In genomic region chr1:230632273-230632873, GRCh38 we compare ENCODE assay signal across 7 cellular contexts. TPM values are rescaled to one million over a fixed set of nuclear protein-coding genes. Genes with fewer than 3 reads are reported as not detected.
DNase-seq lines count a peak whose midpoint lies in the region; ATAC-seq, FAIRE-seq and TF ChIP-seq lines count a peak whose summit lies in the region.

No MANE protein-coding gene starts in this region.

- H3K23ac ChIP-seq in H1 (ENCODE audit: insufficient read length), result no peak overlapping the region

- H2AK5ac ChIP-seq in H1 (ENCODE audit: low read depth, low read length), result no peak overlapping the region

- H3K4me2 ChIP-seq in OCI-LY3 (ENCODE audit: low read length) (no peak overlapping the region), H1 (ENCODE audit: insufficient read depth in 1 of 2, low read depth in 2 of 2, low read length in 2 of 2) (no peak overlapping the region)

- WGBS in H1 (ENCODE audit: extremely low coverage in 1 of 2, insufficient coverage in 1 of 2, insufficient read length in 1 of 2, insufficient replicate concordance in 2 of 2, low coverage in 1 of 2, low lambda C conversion rate in 2 of 2, missing lambda C conversion rate in 1 of 2), 2 experiments, result 71% methylated on average over 4 of the region's 4 CpGs; no CpG with 5 or more reads in 1 of the 2 experiments

- H4K91ac ChIP-seq in H1 (replicated peaks; ENCODE audit: insufficient read length, low read length), result no peak overlapping the region

- DNase-seq in EL (peak; percentile 49), H1 (ENCODE audit: low read depth in 1 of 2, low spot score in 2 of 2) (peak in 1 of 2 experiments; percentile 17), midbrain (lab: John Stamatoyannopoulos, UW) (peak; percentile 21)
- DNase-seq in central memory CD4-positive, alpha-beta T cell, result no peak

- peak overlapping the region; percentile 96; the same call in 1 of the 2 replicates for H2BK15ac ChIP-seq in H1 (ENCODE audit: low read length)

- POLR2A ChIA-PET in H1 (lab: Charles Lee; ENCODE audit: partially characterized antibody), result interaction anchor here (1.7 kb wide), 1 partner anchor 10 kb away, joined by 4 read pairs; the partner anchor contains the start of gene COG2

- no peaks in the 10 kb centered on the region for H3K9me3 ChIP-seq in OCI-LY3 (ENCODE audit: insufficient read depth, low read length)
- H3K9me3 ChIP-seq in H1 (ENCODE audit: insufficient read depth in 2 of 2, low read depth in 1 of 2, low read length in 1 of 2), result no peaks in the 10 kb centered on the region

- H3K14ac ChIP-seq in H1 (ENCODE audit: insufficient read length), result no peak overlapping the region

- H3K27ac ChIP-seq in OCI-LY3 (ENCODE audit: low read length) (no peak overlapping the region), H1 (ENCODE audit: low read depth, low read length) (no peak overlapping the region)

- H3K79me1 ChIP-seq in H1 (ENCODE audit: low read depth, low read length), result no peaks in the 10 kb centered on the region

- H3K79me2 ChIP-seq in OCI-LY3 (ENCODE audit: low read length) (no peaks in the 10 kb centered on the region), H1 (ENCODE audit: control insufficient read depth in 1 of 2, insufficient read depth in 2 of 2, low read length in 2 of 2) (no peaks in the 10 kb centered on the region)

- peak; percentile 61 for ATAC-seq in HG02759 (IDR thresholded peaks at IDR 0.05; ENCODE audit: unreplicated experiment)
- ATAC-seq in HG02852 (IDR thresholded peaks at IDR 0.05; ENCODE audit: unreplicated experiment), result no peak

- no peak overlapping the region for H3K4me3 ChIP-seq in OCI-LY3 (ENCODE audit: low read length)
- H3K4me3 ChIP-seq in H1 (ENCODE audit: extremely low read depth in 1 of 4, insufficient read depth in 2 of 4, low read depth in 3 of 4, low read length in 4 of 4), result no peak overlapping the region

- CTCF ChIA-PET in H1 (lab: Charles Lee; ENCODE audit: partially characterized antibody), result interaction anchor here (1.0 to 1.4 kb wide), 2 partner anchors 9 to 19 kb away, joined by 3 to 4 read pairs; no protein-coding TSS in a partner anchor

- H2BK20ac ChIP-seq in H1 (ENCODE audit: low read length), result peak overlapping the region; percentile 37; the same call in 1 of the 2 replicates

- peak overlapping the region; percentile 41; the same call in 1 of the 2 replicates for H2BK12ac ChIP-seq in H1 (ENCODE audit: low read depth, low read length)

- no peak for TF ChIP-seq POLR2A in H1 (IDR thresholded peaks at IDR 0.05; ENCODE audit: control extremely low read depth in 1 of 2, low read depth in 2 of 2, low read length in 2 of 2)

- H3K27me3 ChIP-seq in OCI-LY3 (ENCODE audit: low read depth, low read length) (peaks cover 22% of the 10 kb centered on the region), H1 (replicated peaks in 1 of 4; ENCODE audit: control insufficient read depth in 3 of 4, extremely low read depth in 1 of 4, insufficient read depth in 3 of 4, low read length in 3 of 4) (no peaks in the 10 kb centered on the region; a peak in 1 of 7 replicates)

- H3K4ac ChIP-seq in H1 (replicated peaks; ENCODE audit: insufficient read length, low read depth, low read length), result no peak overlapping the region

- H3K56ac ChIP-seq in H1 (replicated peaks; ENCODE audit: insufficient read length, low read depth, low read length), result no peak overlapping the region

- TF ChIP-seq EP300 in H1 (IDR thresholded peaks at IDR 0.05; ENCODE audit: borderline replicate concordance in 1 of 2, low read depth in 2 of 2, low read length in 2 of 2), result no peak

- peak; percentile 80 to 85 for TF ChIP-seq RAD21 in H1 (IDR thresholded peaks at IDR 0.05 in 1 of 2, conservative IDR thresholded peaks at IDR 0.05 in 1 of 2; ENCODE audit: low read depth in 2 of 2, low read length in 2 of 2)

- no peak overlapping the region for H4K8ac ChIP-seq in H1 (ENCODE audit: extremely low read depth, insufficient read depth, low read length)

- H4K5ac ChIP-seq in H1 (ENCODE audit: insufficient read length, low read depth, low read length), result no peak overlapping the region

- H3K4me1 ChIP-seq in OCI-LY3 (ENCODE audit: low read length) (peaks cover 15% of the 10 kb centered on the region), H1 (replicated peaks in 1 of 4; ENCODE audit: control insufficient read depth in 3 of 4, insufficient read depth in 4 of 4, low read length in 3 of 4) (0 out of 7 replicates have a peak, but pooled peaks cover 0 to 2% (median 0%) of the 10 kb centered on the region in 4 experiments)

- no peak overlapping the region for H2BK120ac ChIP-seq in H1 (replicated peaks; ENCODE audit: low read depth, low read length)

- H2AFZ ChIP-seq in OCI-LY3 (ENCODE audit: low read depth, low read length) (no peak overlapping the region), H1 (ENCODE audit: low read length) (peak overlapping the region; percentile 71)

- H3K23me2 ChIP-seq in H1 (ENCODE audit: low read depth, low read length), result peaks cover 3% of the 10 kb centered on the region; the same call in 1 of the 2 replicates

- H3K9ac ChIP-seq in OCI-LY3 (ENCODE audit: low read length) (no peak overlapping the region), H1 (replicated peaks in 1 of 4; ENCODE audit: extremely low read depth in 1 of 4, low read depth in 3 of 4, low read length in 3 of 4) (no peak overlapping the region)

- TF ChIP-seq CTCF in OCI-LY3 (IDR thresholded peaks at IDR 0.05; ENCODE audit: low read depth, low read length) (peak; percentile 72), H1 (IDR thresholded peaks at IDR 0.05; ENCODE audit: control extremely low read depth in 1 of 3, insufficient read depth in 1 of 3, low read depth in 1 of 3, low read length in 3 of 3) (peak in 2 of 3 experiments; percentile 61 to 87; a peak in 3 of 4 replicates)

- H2BK5ac ChIP-seq in H1 (ENCODE audit: low read depth, low read length), result no peak overlapping the region

- FAIRE-seq in H1 (lab: Jason Lieb, UNC), result peak; percentile 55

- no peak overlapping the region for H3K18ac ChIP-seq in H1 (ENCODE audit: extremely low read depth, low read length)

- H4K20me1 ChIP-seq in OCI-LY3 (ENCODE audit: insufficient read depth, low read length), result no peaks in the 10 kb centered on the region
- no peaks in the 10 kb centered on the region for H4K20me1 ChIP-seq in H1 (replicated peaks in 1 of 2; ENCODE audit: control insufficient read depth in 1 of 2, insufficient read depth in 2 of 2, low read length in 2 of 2)

- H3K36me3 ChIP-seq in OCI-LY3 (replicated peaks; ENCODE audit: low read depth, low read length), result no peaks in the 10 kb centered on the region
- no peaks in the 10 kb centered on the region for H3K36me3 ChIP-seq in H1 (ENCODE audit: control insufficient read depth in 2 of 4, insufficient read depth in 4 of 4, low read length in 3 of 4)

TF ChIP-seq in H1, 55 proteins besides CTCF, POLR2A, EP300 and RAD21:
- TF ChIP-seq RNF2 (IDR thresholded peaks at IDR 0.05; ENCODE audit: borderline replicate concordance, low read depth, low read length, missing control alignments, poor library complexity, severe bottlenecking) (no peak), ATF3 (IDR thresholded peaks at IDR 0.05; ENCODE audit: insufficient read depth, low read depth, low read length) (no peak)

RNA-seq across cellular contexts. Expression of gene COG2, which starts 9.9 kb away (rescaled TPM):
- total RNA-seq in H1 (2021; fragmentation: NEBNext Ultra II Directional; extraction: Animal tissue kit (Norgen Biotek cat#: 25700)), result 33.3 and 36.7 TPM in 2 replicates
- polyA plus RNA-seq in H1 (2011; rRNA removed), result 8.0 and 10.3 TPM in 2 replicates
- 14.5 TPM for polyA plus RNA-seq in H1 (2011; cell fraction: cytosol; rRNA removed)
- 18.2 TPM for polyA plus RNA-seq in H1 (2011; cell fraction: nucleus; rRNA removed)
- 17.1 to 21.3 TPM (median 20.8 TPM) in 4 replicates for polyA plus RNA-seq in H1 (2012, experiment 1 of 2)
- 5.3 TPM for polyA plus RNA-seq in H1 (2012, experiment 2 of 2)
- polyA plus RNA-seq in H1 (2013, experiment 1 of 2), result 22.1 TPM
- polyA plus RNA-seq in H1 (2013, experiment 2 of 2), result 21.2 TPM
- 20.2 and 24.9 TPM in 2 replicates for polyA minus RNA-seq in H1 (2011; rRNA and poly(A)+ RNA removed)
- polyA minus RNA-seq in H1 (2011; cell fraction: cytosol; rRNA and poly(A)+ RNA removed), result 12.0 TPM
- polyA minus RNA-seq in H1 (2011; cell fraction: nucleus; rRNA and poly(A)+ RNA removed), result 29.6 TPM
